In the genomic region with DNA sequence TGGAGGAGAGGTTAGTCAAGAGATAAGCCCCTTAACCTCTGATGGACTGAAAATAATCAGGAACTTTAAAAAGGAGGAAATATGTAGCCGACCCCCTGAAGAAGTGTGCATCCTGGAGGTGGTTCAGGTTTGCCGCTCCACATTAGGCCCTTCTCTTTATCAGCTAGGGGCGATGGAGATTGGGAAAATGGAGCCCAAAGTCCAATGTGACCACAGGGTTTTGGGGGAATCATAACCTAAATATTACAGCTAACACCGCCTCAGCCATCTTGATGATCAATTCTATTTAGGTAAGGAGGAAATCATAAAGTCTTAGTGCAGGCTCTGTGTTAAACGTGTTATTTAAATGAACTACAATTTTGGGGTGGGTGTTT, we compare ENCODE assay signal across 9 cellular contexts. TPM values are rescaled to one million over a fixed set of nuclear protein-coding genes. Genes with fewer than 3 reads are reported as not detected.
DNase-seq lines count a peak whose midpoint lies in the region; ATAC-seq, FAIRE-seq and TF ChIP-seq lines count a peak whose summit lies in the region.
"Had no signal": no experiment of that assay in that cellular context is flagged by ENCODE, and none has a peak within 500 bp of the region (broad histone marks: within the 10 kb centered on the region; RNA-seq: fewer than 3 reads in every experiment).

No MANE protein-coding gene starts in this region.

- H3K4me1 Mint-ChIP-seq in activated T-cell treated with anti-CD3 and anti-CD28 coated beads, Interleukin-2, amount 50 U/mL, for 72 hours (ENCODE audit: low read depth): peaks cover 39% of the 10 kb centered on the region

- peak overlapping the region; percentile 88; the same call in 1 of the 2 replicates for H3K4me2 ChIP-seq in HepG2 (ENCODE audit: low read depth, low read length)

- DNase-seq in activated T-cell treated with anti-CD3 and anti-CD28 coated beads, Interleukin-2, amount 50 U/mL, for 72 hours: no peak
- DNase-seq in activated T-cell treated with anti-CD3 and anti-CD28 coated beads, Interleukin-2, amount 50 U/mL, for 48 hours: no peak
- DNase-seq in HepG2 (ENCODE audit: low spot score) (no peak), tibial nerve (ENCODE audit: low spot score in 2 of 2) (no peak), GOT3 (lab: John Stamatoyannopoulos, UW) (no peak), RPMI8226 (no peak), NCI-H774 (lab: John Stamatoyannopoulos, UW) (no peak)
- DNase-seq: DMS 273 treated with DMSO at 0.1 percent for 48 hours had no signal

- H3K4me3 Mint-ChIP-seq in activated T-cell treated with anti-CD3 and anti-CD28 coated beads, Interleukin-2, amount 50 U/mL, for 72 hours: peak overlapping the region; percentile 83 to 90

- no peak overlapping the region for H2AFZ ChIP-seq in HepG2 (ENCODE audit: low read length)

- intact Hi-C loops in HepG2 (cut with micrococcal nuclease; ENCODE audit: unreplicated experiment): loop anchor here (2.0 kb wide), 1 partner anchor 59 kb away; no protein-coding TSS in a partner anchor

- ATAC-seq in activated T-cell treated with anti-CD3 and anti-CD28 coated beads, Interleukin-2, amount 50 U/mL, for 72 hours (replicated peaks in 1 of 2): no peak
- ATAC-seq in HepG2: no peak

- CTCF ChIA-PET in HepG2 (lab: Yijun Ruan, JAX; ENCODE audit: low intra/inter-chr PET ratio, low total read pairs): no interaction called here

- TF ChIP-seq CTCF in HepG2 (CRISPR knock-in tag; IDR thresholded peaks at IDR 0.05) (no peak), tibial nerve (IDR thresholded peaks at IDR 0.05) (no peak)

- FAIRE-seq in HepG2 (lab: Jason Lieb, UNC): no peak

- no peak overlapping the region for H3K9ac ChIP-seq in HepG2 (ENCODE audit: insufficient read depth, low read depth, low read length)

- H3K36me3 ChIP-seq in HepG2 (replicated peaks in 1 of 2; ENCODE audit: control insufficient read depth in 1 of 2, insufficient read depth in 2 of 2, low read length in 2 of 2): no peaks in the 10 kb centered on the region
- H3K36me3 ChIP-seq in tibial nerve: peaks cover 0 to 6% (median 0%) of the 10 kb centered on the region in 3 donors

- no TSS peak for BruUV-seq in HepG2 (replicated peaks; lab: Mats Ljungman, UMichigan)

- no peak for TF ChIP-seq RAD21 in HepG2 (CRISPR knock-in tag; IDR thresholded peaks at IDR 0.05)

- POLR2A ChIA-PET in HepG2 (lab: Yijun Ruan, JAX): no interaction called here

- no peaks in the 10 kb centered on the region for H3K9me3 Mint-ChIP-seq in activated T-cell treated with anti-CD3 and anti-CD28 coated beads, Interleukin-2, amount 50 U/mL, for 72 hours

- TF ChIP-seq POLR2A in HepG2 (IDR thresholded peaks at IDR 0.05; ENCODE audit: insufficient read depth in 1 of 2, low read depth in 2 of 2, low read length in 2 of 2) (no peak), tibial nerve (IDR thresholded peaks at IDR 0.05) (no peak)

- H4K20me1 ChIP-seq in HepG2 (ENCODE audit: insufficient read depth, low read length): no peaks in the 10 kb centered on the region

- H3K27ac Mint-ChIP-seq in activated T-cell treated with anti-CD3 and anti-CD28 coated beads, Interleukin-2, amount 50 U/mL, for 72 hours: peak overlapping the region; percentile 44

- H3K27ac ChIP-seq in angular gyrus (ENCODE audit: low read depth, low read length) (peak overlapping the region; percentile 78), HepG2 (ENCODE audit: extremely low read length, insufficient read depth, low read length) (no peak overlapping the region), tibial nerve (peak overlapping the region; percentile 89 to 99 (median 95))

- H3K27me3 ChIP-seq in HepG2 (ENCODE audit: control insufficient read depth in 1 of 2, insufficient read depth in 2 of 2, low read length in 2 of 2) (peaks cover 0 to 11% of the 10 kb centered on the region in 2 experiments; a peak in 2 of 5 replicates), tibial nerve (no peaks in the 10 kb centered on the region)

- H3K9me3 ChIP-seq in HepG2 (ENCODE audit: low read length) (no peaks in the 10 kb centered on the region), tibial nerve (no peaks in the 10 kb centered on the region)

- TF ChIP-seq EP300 in HepG2 (IDR thresholded peaks at IDR 0.05; ENCODE audit: low read depth in 2 of 2, low read length in 2 of 2) (no peak), HepG2 (CRISPR knock-in tag; IDR thresholded peaks at IDR 0.05; ENCODE audit: borderline replicate concordance) (no peak), tibial nerve (IDR thresholded peaks at IDR 0.05) (no peak)

- H3K36me3 Mint-ChIP-seq in activated T-cell treated with anti-CD3 and anti-CD28 coated beads, Interleukin-2, amount 50 U/mL, for 72 hours (ENCODE audit: insufficient read depth in 2 of 2): peaks cover 2 to 4% of the 10 kb centered on the region in 2 donors

- peaks cover 15% of the 10 kb centered on the region for H3K4me1 ChIP-seq in HepG2 (ENCODE audit: insufficient read depth, low read length)
- H3K4me1 ChIP-seq in tibial nerve: peaks cover 0 to 65% (median 12%) of the 10 kb centered on the region in 4 donors

- WGBS in HepG2 (ENCODE audit: low lambda C conversion rate): 90% methylated on average over 5 of the region's 5 CpGs
- 85 to 93% methylated on average over 5 of the region's 5 CpGs for WGBS in tibial nerve, 2 donors

- H3K27me3 Mint-ChIP-seq in activated T-cell treated with anti-CD3 and anti-CD28 coated beads, Interleukin-2, amount 50 U/mL, for 72 hours (ENCODE audit: low read depth): peaks cover 9% of the 10 kb centered on the region

- peak overlapping the region; percentile 52 to 76 (median 62); a peak in 3 of 6 replicates for H3K4me3 ChIP-seq in HepG2 (replicated peaks in 1 of 3; ENCODE audit: insufficient read depth in 1 of 3, low read depth in 2 of 3, low read length in 3 of 3)
- H3K4me3 ChIP-seq in tibial nerve: peak overlapping the region; percentile 50 to 85 (median 72)

- in situ Hi-C loops in HepG2 (cut with HindIII; ENCODE audit: extremely low pct_ligation_motif_present, low pct_unique_long_range_greater_than_20kb): no loop called here

- no peaks in the 10 kb centered on the region for H3K79me2 ChIP-seq in HepG2 (ENCODE audit: insufficient read depth, low read length)

TF ChIP-seq in HepG2, 621 proteins besides CTCF, POLR2A, EP300 and RAD21:
- no peak for TF ChIP-seq SNRNP70 (IDR thresholded peaks at IDR 0.05; ENCODE audit: low read depth, low read length)
TF ChIP-seq in HepG2: peak in this region for 0.

RNA-seq across cellular contexts. Expression of a gene that starts 1.2 kb away (rescaled TPM):
- 1 to 10 TPM; 6.0 to 6.7 TPM for total RNA-seq in activated T-cell treated with anti-CD3 and anti-CD28 coated beads, Interleukin-2, amount 50 U/mL, for 72 hours
- total RNA-seq in HepG2 (2016; rRNA removed; fragmentation: Illumina TruSeq; extraction: Trizol): 0.80 and 0.88 TPM in 2 replicates
- 0.61 and 0.62 TPM in 2 replicates for total RNA-seq in HepG2 (2016; cell fraction: cytosol; rRNA removed; fragmentation: Illumina TruSeq; extraction: Trizol; ENCODE audit: low read depth)
- total RNA-seq in HepG2 (2016; cell fraction: insoluble cytoplasmic fraction; rRNA removed; fragmentation: Illumina TruSeq; extraction: Trizol): 0.82 and 1.0 TPM in 2 replicates
- total RNA-seq in HepG2 (2016; cell fraction: membrane; rRNA removed; fragmentation: Illumina TruSeq; extraction: Trizol): 1.4 and 1.7 TPM in 2 replicates
- 0.75 and 1.8 TPM in 2 replicates for total RNA-seq in HepG2 (2016; cell fraction: nucleus; rRNA removed; fragmentation: Illumina TruSeq; extraction: Trizol)
- polyA plus RNA-seq in HepG2 (2011; rRNA removed): 0.25 and 0.26 TPM in 2 replicates
- 0.15 and 0.24 TPM in 2 replicates for polyA plus RNA-seq in HepG2 (2011; cell fraction: cytosol; rRNA removed)
- polyA plus RNA-seq in HepG2 (2011; cell fraction: nucleus; rRNA removed): 0.10 and 0.38 TPM in 2 replicates
- polyA plus RNA-seq in HepG2 (2012): 0.15 and 0.51 TPM in 2 replicates
- 1.1 TPM in 2 replicates for polyA plus RNA-seq in HepG2 (2016; cell fraction: cytosol; fragmentation: Illumina TruSeq; extraction: Trizol; ENCODE audit: low read depth)
- 1.0 and 1.1 TPM in 2 replicates for polyA plus RNA-seq in HepG2 (2016; cell fraction: insoluble cytoplasmic fraction; fragmentation: Illumina TruSeq; extraction: Trizol; ENCODE audit: low read depth)
- 1.8 and 2.0 TPM in 2 replicates for polyA plus RNA-seq in HepG2 (2016; cell fraction: membrane; fragmentation: Illumina TruSeq; extraction: Trizol; ENCODE audit: low read depth)
- polyA plus RNA-seq in HepG2 (2016; cell fraction: nucleus; fragmentation: Illumina TruSeq; extraction: Trizol; ENCODE audit: insufficient read depth, low read depth): 0.83 and 1.0 TPM in 2 replicates
- 0.28 and 5.8 TPM in 2 replicates for polyA minus RNA-seq in HepG2 (2011; rRNA and poly(A)+ RNA removed; ENCODE audit: low replicate concordance)
- 0.30 and 0.44 TPM in 2 replicates for polyA minus RNA-seq in HepG2 (2011; cell fraction: cytosol; rRNA and poly(A)+ RNA removed)
- polyA minus RNA-seq in HepG2 (2011; cell fraction: nucleus; rRNA and poly(A)+ RNA removed): 1.9 and 2.7 TPM in 2 replicates
- 100 to 1,000 TPM in 2 of 4 donors, 10 to 100 TPM in 2; 76.5 to 130 (median 92.2) TPM for total RNA-seq in tibial nerve

Comparison
In these comparisons a context has a peak if more than half of its experiments do, and no peak if none do; other contexts are left out.
1. RNA of a gene that starts 1.2 kb away (total RNA-seq): 76.5 to 130 TPM in tibial nerve; 6.0 to 6.7 TPM in activated T-cell treated with anti-CD3 and anti-CD28 coated beads, Interleukin-2, amount 50 U/mL, for 72 hours and 0.61 to 1.8 TPM in HepG2; every median in the first group is over 10 times any median in the second.